7 cellular contexts compared by ENCODE assay signal in the genomic region with DNA sequence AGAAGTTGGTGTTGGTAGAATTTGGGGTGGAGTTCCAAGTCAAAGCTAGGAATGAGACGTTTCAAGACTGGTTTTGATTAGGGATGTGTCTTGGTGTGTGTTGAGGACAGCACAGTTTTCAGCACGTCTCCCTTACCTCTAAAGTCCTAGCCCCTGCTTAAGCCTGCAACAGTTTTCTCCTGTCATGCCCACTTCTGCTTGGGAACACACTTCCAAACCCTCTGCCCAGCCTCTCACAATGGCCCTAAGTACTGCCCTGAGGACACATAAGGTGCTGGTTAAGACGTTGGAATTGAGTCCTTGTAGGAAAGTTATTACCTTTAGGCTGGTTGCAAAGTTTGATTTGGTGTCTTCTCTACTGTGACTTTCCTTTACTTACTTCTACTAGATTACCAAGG. TPM values are rescaled to one million over a fixed set of nuclear protein-coding genes. Genes with fewer than 3 reads are reported as not detected.
DNase-seq lines count a peak whose midpoint lies in the region; ATAC-seq and TF ChIP-seq lines count a peak whose summit lies in the region.

No MANE protein-coding gene starts in this region.

- peaks cover 10% of the 10 kb centered on the region; the same call in 1 of the 2 replicates for H3K27me3 ChIP-seq in H9 (ENCODE audit: insufficient read depth, low read length)
- no peaks in the 10 kb centered on the region for H3K27me3 ChIP-seq in SU-DHL-6 (ENCODE audit: low read length)
- peaks cover 0 to 11% (median 0%) of the 10 kb centered on the region in 4 donors for H3K27me3 ChIP-seq in esophagus muscularis mucosa

- H3K23ac ChIP-seq in H9 (ENCODE audit: insufficient read length, low read depth, low read length), result no peak overlapping the region

- H4K91ac ChIP-seq in H9 (ENCODE audit: insufficient read length, low read depth, low read length), result no peak overlapping the region

- no peak overlapping the region for H4K8ac ChIP-seq in H9 (replicated peaks; ENCODE audit: insufficient read length, low read depth, low read length)

- H3K4me3 ChIP-seq in SU-DHL-6 (ENCODE audit: insufficient read depth, low read length, poor library complexity, severe bottlenecking) (no peak overlapping the region), esophagus muscularis mucosa (peak overlapping the region; percentile 74 to 90 (median 80)), skeletal muscle cell (ENCODE audit: low read depth, low read length) (peak overlapping the region; percentile 68)

- H2BK5ac ChIP-seq in H9 (ENCODE audit: insufficient read length, low read length), result no peak overlapping the region

- no peak overlapping the region for H3K27ac Mint-ChIP-seq in H9

- H2AFZ ChIP-seq in H9 (ENCODE audit: low read length) (no peak overlapping the region), SU-DHL-6 (ENCODE audit: low read depth, low read length, severe bottlenecking) (peak overlapping the region; percentile 89)

- H3K4me2 ChIP-seq in H9 (ENCODE audit: insufficient read depth, insufficient read length, low read length) (peak overlapping the region; percentile 71), SU-DHL-6 (ENCODE audit: low read depth, low read length, poor library complexity, severe bottlenecking) (peak overlapping the region; percentile 76)

- H3K9me3 ChIP-seq in H9 (ENCODE audit: control insufficient read depth, low read depth, low read length) (no peaks in the 10 kb centered on the region), SU-DHL-6 (ENCODE audit: insufficient read depth, low read length) (no peaks in the 10 kb centered on the region), esophagus muscularis mucosa (no peaks in the 10 kb centered on the region)

- H3K9ac ChIP-seq in H9 (ENCODE audit: extremely low read depth, insufficient read length, low read length) (peak overlapping the region; percentile 46), SU-DHL-6 (ENCODE audit: low read length) (peak overlapping the region; percentile 69)

- H2BK12ac ChIP-seq in H9 (ENCODE audit: insufficient read length, low read depth, low read length), result no peak overlapping the region

- no peaks in the 10 kb centered on the region for H3K9me2 ChIP-seq in SU-DHL-6 (replicated peaks; ENCODE audit: insufficient read depth, low read length)

- WGBS in H9 (ENCODE audit: extremely low coverage, insufficient read length, low lambda C conversion rate), result no CpG with 5 or more reads among the region's 3 CpGs
- WGBS in esophagus muscularis mucosa, result 36% methylated on average over 2 of the region's 3 CpGs

- H3K79me2 ChIP-seq in H9 (ENCODE audit: insufficient read depth, low read length), result 0 out of 2 replicates have a peak, but pooled peaks cover 2% of the 10 kb centered on the region
- no peaks in the 10 kb centered on the region for H3K79me2 ChIP-seq in SU-DHL-6 (ENCODE audit: insufficient read depth, low read length)

- peaks cover 31% of the 10 kb centered on the region for H3K27me3 Mint-ChIP-seq in H9 (ENCODE audit: low read depth)

- H3K4ac ChIP-seq in H9 (ENCODE audit: low read depth, low read length), result no peak overlapping the region

- no peaks in the 10 kb centered on the region for H4K20me1 ChIP-seq in H9 (ENCODE audit: control insufficient read depth, insufficient read depth, insufficient read length)
- no peaks in the 10 kb centered on the region for H4K20me1 ChIP-seq in SU-DHL-6 (ENCODE audit: low read depth, low read length)

- H3K4me1 ChIP-seq in H9 (ENCODE audit: insufficient read depth, low read length), result no peaks in the 10 kb centered on the region; the same call in none of the 2 replicates
- H3K4me1 ChIP-seq in esophagus muscularis mucosa, result peaks cover 13 to 34% (median 31%) of the 10 kb centered on the region in 4 donors

- H2BK120ac ChIP-seq in H9 (ENCODE audit: low read depth, low read length, poor library complexity, severe bottlenecking), result no peak overlapping the region

- no peaks in the 10 kb centered on the region for H3K36me3 ChIP-seq in SU-DHL-6 (ENCODE audit: low read length)
- H3K36me3 ChIP-seq in esophagus muscularis mucosa, result peaks cover 8 to 12% (median 10%) of the 10 kb centered on the region in 4 donors

- no peaks in the 10 kb centered on the region for H3K36me3 Mint-ChIP-seq in H9 (ENCODE audit: insufficient read depth in 1 of 3, low read depth in 3 of 3)

- H3K9me3 Mint-ChIP-seq in H9, result no peaks in the 10 kb centered on the region

- no peak overlapping the region for H3K56ac ChIP-seq in H9 (ENCODE audit: insufficient read length, low read depth, low read length)

- ATAC-seq in HG03439 (IDR thresholded peaks at IDR 0.05; ENCODE audit: unreplicated experiment), result no peak

- DNase-seq in H9 (no peak), esophagus muscularis mucosa (ENCODE audit: extremely low spot score) (no peak), skeletal muscle cell (ENCODE audit: low read depth) (no peak), iPS-NIHi11 (ENCODE audit: low spot score) (no peak), activated gamma-delta T cell treated with Interleukin-2 at 50 U/mL for 16 hours (no peak)

- intact Hi-C loops in esophagus muscularis mucosa (cut with DNase I), result loop anchor here (5.0 kb wide), 1 partner anchor 50 kb away; no protein-coding TSS in a partner anchor

- no peak overlapping the region for H2AK5ac ChIP-seq in H9 (ENCODE audit: insufficient read length, low read length)

- no peak overlapping the region for H3K14ac ChIP-seq in H9 (ENCODE audit: insufficient read depth, low read length)

- H2BK15ac ChIP-seq in H9 (ENCODE audit: low read depth, low read length), result no peak overlapping the region

- TF ChIP-seq CTCF in H9 (conservative IDR thresholded peaks at IDR 0.05), result no peak
- TF ChIP-seq CTCF in SU-DHL-6 (IDR thresholded peaks at IDR 0.05; ENCODE audit: insufficient read depth, low read length, poor library complexity, severe bottlenecking), result no peak
- no peak for TF ChIP-seq CTCF in esophagus muscularis mucosa (IDR thresholded peaks at IDR 0.05)

- H2BK20ac ChIP-seq in H9 (ENCODE audit: low read depth, low read length, poor library complexity, severe bottlenecking), result no peak overlapping the region

- no peak overlapping the region for H3T11ph ChIP-seq in H9 (ENCODE audit: low read length)

- H4K5ac ChIP-seq in H9 (ENCODE audit: insufficient read length, low read depth, low read length), result no peak overlapping the region

- TF ChIP-seq POLR2A in esophagus muscularis mucosa (IDR thresholded peaks at IDR 0.05; ENCODE audit: low read depth), result no peak

- H3K4me1 Mint-ChIP-seq in H9, result peaks cover 20 to 29% of the 10 kb centered on the region in 2 experiments

- no peak overlapping the region for H3K18ac ChIP-seq in H9 (ENCODE audit: insufficient read length, low read depth, low read length)

- H3K23me2 ChIP-seq in H9 (ENCODE audit: insufficient read length, low read depth, low read length, poor library complexity, severe bottlenecking), result peaks cover 8% of the 10 kb centered on the region

- H3K4me3 Mint-ChIP-seq in H9, result peak overlapping the region; percentile 70 to 87

- TF ChIP-seq EP300 in esophagus muscularis mucosa (IDR thresholded peaks at IDR 0.05), result no peak

- H3F3A ChIP-seq in SU-DHL-6 (ENCODE audit: insufficient read depth), result peaks cover 6% of the 10 kb centered on the region; the same call in 1 of the 2 replicates

- no peaks in the 10 kb centered on the region for H3K79me1 ChIP-seq in H9 (ENCODE audit: insufficient read depth, low read depth, low read length, poor library complexity, severe bottlenecking)

- H3K27ac ChIP-seq in H9 (ENCODE audit: insufficient read length, low read depth, low read length) (no peak overlapping the region), SU-DHL-6 (ENCODE audit: low read depth, low read length) (no peak overlapping the region), esophagus muscularis mucosa (replicated peaks in 1 of 4) (peak overlapping the region; percentile 56 to 62 (median 59))

RNA-seq across cellular contexts. Expression of gene BMAL2, which starts 0.7 kb away (rescaled TPM):
- total RNA-seq in H9 (2021) (22.7 and 23.1 TPM in 2 replicates), esophagus muscularis mucosa (1 to 10 TPM; 3.6 to 7.3 (median 5.0) TPM)

Comparison
In these comparisons a context has a peak if more than half of its experiments do, and no peak if none do; other contexts are left out.
1. H3K27ac ChIP-seq: peak in esophagus muscularis mucosa (4 of 4); none in H9 (single experiment) and SU-DHL-6 (single experiment).